Comparison of ENCODE assay signal across 8 cellular contexts in the genomic region with DNA sequence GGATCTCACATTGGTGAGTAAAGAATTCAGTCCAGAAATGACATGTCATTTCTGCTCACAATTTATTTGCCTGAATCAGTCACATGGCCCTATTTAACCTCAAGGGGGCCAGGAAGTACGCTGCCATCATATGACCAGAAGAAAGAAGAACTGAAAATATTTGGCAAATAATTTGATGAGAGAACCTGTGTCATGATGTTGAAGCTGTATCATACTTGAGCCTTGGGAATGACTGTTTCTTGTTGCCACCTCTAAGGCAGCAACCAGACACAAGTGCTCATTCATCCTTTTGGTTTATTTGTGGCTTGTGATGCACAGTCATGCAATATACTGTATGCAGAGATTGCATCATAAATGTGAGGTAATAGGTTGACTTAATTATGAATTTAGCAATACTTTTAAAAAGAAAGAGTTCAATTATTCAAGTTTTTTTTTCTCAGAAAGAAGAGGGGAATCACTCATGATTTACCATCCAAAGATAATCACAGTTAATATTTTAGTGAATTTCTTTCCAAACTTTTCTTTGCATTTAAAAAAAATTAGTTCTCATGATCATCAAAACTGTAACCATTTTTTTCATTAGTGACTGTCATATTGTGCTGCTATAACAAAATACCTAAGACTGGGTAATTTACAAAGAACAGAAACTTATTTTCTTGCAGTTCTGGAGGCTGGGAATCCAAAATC. TPM values are rescaled to one million over a fixed set of nuclear protein-coding genes. Genes with fewer than 3 reads are reported as not detected.
DNase-seq lines count a peak whose midpoint lies in the region; ATAC-seq lines count a peak whose summit lies in the region.

No MANE protein-coding gene starts in this region.

- WGBS in mesenchymal stem cell = 84% methylated on average over 1 of the region's 1 CpG

- no peak overlapping the region for H2BK12ac ChIP-seq in mesenchymal stem cell (ENCODE audit: low read length in 2 of 2)

- no peak overlapping the region for H4K91ac ChIP-seq in mesenchymal stem cell (ENCODE audit: low read length)

- DNase-seq in Right ventricle myocardium superior (no peak), cardiac septum (ENCODE audit: low spot score) (no peak), SK-MEL-5 (ENCODE audit: low read depth, low spot score) (peak; percentile 100), mesenchymal stem cell (peak; percentile 78), NCI-H1436 (lab: John Stamatoyannopoulos, UW) (no peak), NCI-H1417 treated with DMSO at 0.1 percent for 48 hours (lab: John Stamatoyannopoulos, UW) (no peak)
- no peak for DNase-seq in stimulated activated CD4-positive, alpha-beta T cell treated with anti-CD3 and anti-CD28 coated beads, Interleukin-4, amount 100 ng/mL, for 24 hours

- no peak overlapping the region for H2AK5ac ChIP-seq in mesenchymal stem cell (ENCODE audit: low read length, severe bottlenecking)

- H2AFZ ChIP-seq in mesenchymal stem cell (ENCODE audit: low read depth, low read length) = no peak overlapping the region

- H3K27me3 ChIP-seq in mesenchymal stem cell (ENCODE audit: control insufficient read depth in 1 of 2, insufficient read depth in 1 of 2, low read length in 2 of 2) = no peaks in the 10 kb centered on the region

- no peak overlapping the region for H2BK15ac ChIP-seq in mesenchymal stem cell (ENCODE audit: low read depth, poor library complexity, severe bottlenecking)

- no peak overlapping the region for H4K8ac ChIP-seq in mesenchymal stem cell (ENCODE audit: low read length)

- H2BK120ac ChIP-seq in mesenchymal stem cell (ENCODE audit: low read depth, low read length) = no peak overlapping the region

- no peak overlapping the region for H3K14ac ChIP-seq in mesenchymal stem cell (ENCODE audit: low read length in 2 of 2)

- H3K27ac ChIP-seq in mesenchymal stem cell (ENCODE audit: low read length, poor library complexity, severe bottlenecking) = no peak overlapping the region

- no peak overlapping the region for H3K18ac ChIP-seq in mesenchymal stem cell (ENCODE audit: low read depth in 1 of 2, low read length in 2 of 2)

- H3K4ac ChIP-seq in mesenchymal stem cell (ENCODE audit: low read depth in 1 of 2, low read length in 2 of 2) = no peak overlapping the region

- no peak overlapping the region for H3K4me3 ChIP-seq in mesenchymal stem cell (ENCODE audit: insufficient read depth in 1 of 2, low read depth in 1 of 2, low read length in 2 of 2)

- no peaks in the 10 kb centered on the region for H3K9me3 ChIP-seq in mesenchymal stem cell (ENCODE audit: control insufficient read depth, low read length)

- H3K36me3 ChIP-seq in mesenchymal stem cell (ENCODE audit: control insufficient read depth in 1 of 2, insufficient read depth in 2 of 2, low read depth in 1 of 2, low read length in 2 of 2) = no peaks in the 10 kb centered on the region

- no peaks in the 10 kb centered on the region for H3K4me1 ChIP-seq in mesenchymal stem cell (ENCODE audit: control insufficient read depth, insufficient read depth, low read depth, low read length)

- H3K23ac ChIP-seq in mesenchymal stem cell (ENCODE audit: low read length in 2 of 2) = no peak overlapping the region

- H3K4me2 ChIP-seq in mesenchymal stem cell (ENCODE audit: low read length, poor library complexity, severe bottlenecking) = no peak overlapping the region

- no peaks in the 10 kb centered on the region for H3K79me1 ChIP-seq in mesenchymal stem cell (replicated peaks; ENCODE audit: low read length, poor library complexity, severe bottlenecking)

- in situ Hi-C loops in SK-MEL-5 (cut with HindIII; ENCODE audit: low pct_unique_long_range_greater_than_20kb, low sequenced_read_pairs) = no loop called here

- peak overlapping the region; percentile 77 for H3K9ac ChIP-seq in mesenchymal stem cell (ENCODE audit: low read length)

- intact Hi-C loops in Right ventricle myocardium superior (cut with DNase I) (loop anchor here (10.0 kb wide), 1 partner anchor 305 kb away; no protein-coding TSS in a partner anchor), cardiac septum (cut with DNase I) (loop anchor here (10.0 kb wide), 1 partner anchor 185 kb away; no protein-coding TSS in a partner anchor)

- H2BK5ac ChIP-seq in mesenchymal stem cell (ENCODE audit: low read depth, low read length, poor library complexity, severe bottlenecking) = no peak overlapping the region

- ATAC-seq in Right ventricle myocardium superior (ENCODE audit: poor library complexity) = peak; percentile 39
- ATAC-seq in HG03097 (IDR thresholded peaks at IDR 0.05; ENCODE audit: low FRiP score, unreplicated experiment) = peak; percentile 82

RNA-seq across cellular contexts. Expression of gene ZFYVE16, which starts 8.2 kb away (rescaled TPM):
- total RNA-seq in Right ventricle myocardium superior = 29.6 TPM
- total RNA-seq in cardiac septum = 50.3 TPM
- total RNA-seq in SK-MEL-5 (2014; rRNA removed; shearing (Covaris generic)) = 182 and 212 TPM in 2 replicates
- polyA plus RNA-seq in SK-MEL-5 (2015; cell fraction: cytosol; rRNA removed) = 116 and 185 TPM in 2 replicates
- polyA plus RNA-seq in SK-MEL-5 (2015; cell fraction: nucleus; rRNA removed) = 626 and 708 TPM in 2 replicates
- 18.6 TPM for polyA plus RNA-seq in mesenchymal stem cell (2013, experiment 1 of 2)
- 15.6 TPM for polyA plus RNA-seq in mesenchymal stem cell (2013, experiment 2 of 2)

Comparison
In these comparisons a context has a peak if more than half of its experiments do, and no peak if none do; other contexts are left out.
1. DNase-seq: peak in SK-MEL-5 (single experiment) and mesenchymal stem cell (single experiment); none in Right ventricle myocardium superior (single experiment), cardiac septum (single experiment), stimulated activated CD4-positive, alpha-beta T cell treated with anti-CD3 and anti-CD28 coated beads, Interleukin-4, amount 100 ng/mL, for 24 hours (single experiment), NCI-H1436 (single experiment) and NCI-H1417 treated with DMSO at 0.1 percent for 48 hours (single experiment).